21 cellular contexts compared by ENCODE assay signal in genomic region chr5:14487896-14488570, GRCh38.
DNase-seq lines count a peak whose midpoint lies in the region; ATAC-seq and TF ChIP-seq lines count a peak whose summit lies in the region.
"Had no signal": no experiment of that assay in that cellular context is flagged by ENCODE, and none has a peak within 500 bp of the region (broad histone marks: within the 10 kb centered on the region; RNA-seq: fewer than 3 reads in every experiment).

No MANE protein-coding gene starts in this region.

- H3K36me3 Mint-ChIP-seq in endothelial cell (ENCODE audit: low read depth, unreplicated experiment) (peaks cover 71% of the 10 kb centered on the region), neural crest cell (ENCODE audit: low read depth) (peaks cover 38% of the 10 kb centered on the region)

- H3K4me2 ChIP-seq in Loucy (ENCODE audit: low read depth, low read length, poor library complexity, severe bottlenecking) = peak overlapping the region; percentile 28

- H3K9me2 ChIP-seq in Loucy (replicated peaks; ENCODE audit: low read depth, low read length) = no peaks in the 10 kb centered on the region

- H3K36me3 ChIP-seq in Loucy (ENCODE audit: insufficient read depth, low read length) = peaks cover 23% of the 10 kb centered on the region; the same call in 1 of the 2 replicates

- H3K27me3 Mint-ChIP-seq in endothelial cell (ENCODE audit: unreplicated experiment) (peaks cover 13% of the 10 kb centered on the region), neural crest cell (ENCODE audit: low read depth) (no peaks in the 10 kb centered on the region)
- H3K27me3 Mint-ChIP-seq: CD4-positive, alpha-beta T cell had no signal

- intact Hi-C loops in left colon (cut with DNase I, micrococcal nuclease) = no loop called here

- no peak overlapping the region for H2AFZ ChIP-seq in Loucy (ENCODE audit: low read length)

- ATAC-seq in left colon = no peak
- ATAC-seq in HG03108 (IDR thresholded peaks at IDR 0.05; ENCODE audit: unreplicated experiment) = no peak

- H3K9me3 ChIP-seq in Loucy (ENCODE audit: insufficient read depth, low read depth, low read length) = no peaks in the 10 kb centered on the region
- H3K9me3 ChIP-seq: HAP-1 had no signal

- H3K4me1 ChIP-seq in Loucy (ENCODE audit: insufficient read depth, low read length, poor library complexity, severe bottlenecking) = peaks cover 39% of the 10 kb centered on the region
- H3K4me1 ChIP-seq: HAP-1 had no signal

- no peaks in the 10 kb centered on the region for H3K79me2 ChIP-seq in Loucy (ENCODE audit: insufficient read depth, low read length)

- in situ Hi-C loops in GM13976 (cut with MboI; ENCODE audit: low sequenced_read_pairs, unreplicated experiment) = no loop called here

- DNase-seq in GM13976 (ENCODE audit: low spot score) = peak; percentile 29
- peak; percentile 26 for DNase-seq in endothelial cell (ENCODE audit: low spot score)
- DNase-seq in neural crest cell (ENCODE audit: low read depth, low spot score) = no peak
- DNase-seq in OCI-M2 (lab: John Stamatoyannopoulos, UW; ENCODE audit: unreplicated experiment) = no peak
- no peak for DNase-seq in NCI-H748 (lab: John Stamatoyannopoulos, UW; ENCODE audit: unreplicated experiment)
- no peak for DNase-seq in left colon
- DNase-seq: ACHN; Calu3; CD4-positive, alpha-beta T cell; DMS53; Karpas-422; MM.1S; NCI-H1105 treated with DMSO at 0.1 percent for 48 hours; NCI-H1694 treated with DMSO at 0.1 percent for 48 hours; NCI-H2107; NCI-H226; NCI-H526 treated with DMSO at 0.1 percent for 48 hours; SHP77 had no signal

- H3K4me3 Mint-ChIP-seq in endothelial cell (ENCODE audit: unreplicated experiment) = peak overlapping the region; percentile 61
- no peak overlapping the region for H3K4me3 Mint-ChIP-seq in neural crest cell
- H3K4me3 Mint-ChIP-seq: CD4-positive, alpha-beta T cell had no signal

- H3K9ac ChIP-seq in Loucy (ENCODE audit: low read depth, low read length, poor library complexity, severe bottlenecking) = peak overlapping the region; percentile 38

- no peaks in the 10 kb centered on the region for H3K27me3 ChIP-seq in Loucy (ENCODE audit: insufficient read depth, low read length, poor library complexity, severe bottlenecking)

- TF ChIP-seq CTCF in GM13976 (IDR thresholded peaks at IDR 0.05; ENCODE audit: borderline replicate concordance, control extremely low read depth, extremely low read depth, insufficient read depth, missing control alignments) (no peak), Loucy (conservative IDR thresholded peaks at IDR 0.05; ENCODE audit: low read length) (no peak), endothelial cell (IDR thresholded peaks at IDR 0.05; ENCODE audit: unreplicated experiment) (no peak), neural crest cell (conservative IDR thresholded peaks at IDR 0.05) (no peak)

- H3K27ac Mint-ChIP-seq in endothelial cell (ENCODE audit: unreplicated experiment) (peak overlapping the region; percentile 43), neural crest cell (ENCODE audit: unreplicated experiment) (peak overlapping the region; percentile 2)
- H3K27ac Mint-ChIP-seq: CD4-positive, alpha-beta T cell had no signal

- no peaks in the 10 kb centered on the region for H3F3A ChIP-seq in Loucy (ENCODE audit: low read depth)

- H3K4me1 Mint-ChIP-seq in endothelial cell (ENCODE audit: unreplicated experiment) (peaks cover 29% of the 10 kb centered on the region), neural crest cell (no peaks in the 10 kb centered on the region)

- H3K9me3 Mint-ChIP-seq in endothelial cell (ENCODE audit: unreplicated experiment) = no peaks in the 10 kb centered on the region
- no peaks in the 10 kb centered on the region for H3K9me3 Mint-ChIP-seq in neural crest cell

- H3K4me3 ChIP-seq in Loucy (ENCODE audit: low read length, poor library complexity, severe bottlenecking) = no peak overlapping the region
- H3K4me3 ChIP-seq: HAP-1 had no signal

- no peaks in the 10 kb centered on the region for H4K20me1 ChIP-seq in Loucy (ENCODE audit: insufficient read depth, low read length, poor library complexity, severe bottlenecking)

Comparison
In these comparisons a context has a peak if more than half of its experiments do, and no peak if none do; other contexts are left out.
1. DNase-seq: peak in GM13976 (single experiment) and endothelial cell (single experiment); none in neural crest cell (single experiment), OCI-M2 (single experiment), NCI-H748 (single experiment) and left colon (0 of 2).